In the genomic region with DNA sequence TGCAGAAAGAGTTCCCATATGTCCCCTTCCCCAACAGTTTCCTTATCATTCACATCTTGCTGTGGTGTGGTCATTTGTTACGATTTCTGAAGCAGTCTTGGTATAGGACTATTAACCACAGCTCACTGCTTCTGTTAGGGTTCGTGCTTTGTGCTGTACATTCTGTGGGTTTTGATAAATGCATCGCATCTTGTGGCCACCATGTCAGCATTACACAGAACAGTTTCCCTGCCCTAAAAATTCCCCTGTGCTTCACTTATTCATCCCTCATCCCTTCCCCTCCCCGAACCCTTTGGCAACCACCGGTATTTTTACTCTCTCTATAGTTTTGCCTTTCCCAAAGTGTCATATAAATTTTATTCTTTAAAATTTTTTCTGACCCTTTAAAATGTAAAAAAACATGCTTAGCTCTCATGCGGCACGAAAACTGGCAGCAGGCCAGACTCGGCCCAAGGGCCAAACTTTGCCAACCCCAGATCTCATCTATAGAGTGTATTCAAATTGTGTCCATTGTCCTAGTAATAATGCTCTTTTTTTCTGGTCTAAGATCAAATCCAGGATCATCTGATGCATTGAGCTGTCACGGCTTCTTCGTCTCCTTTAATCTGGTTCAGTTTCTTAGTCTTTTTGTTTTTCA, we compare ENCODE assay signal across 1 cellular context.
TF ChIP-seq lines count a peak whose summit lies in the region.

No MANE protein-coding gene starts in this region.

TF ChIP-seq in HEK293, 187 proteins besides CTCF, POLR2A, EP300 and RAD21 (continued from another document):
- TF ChIP-seq, protein P1, sequence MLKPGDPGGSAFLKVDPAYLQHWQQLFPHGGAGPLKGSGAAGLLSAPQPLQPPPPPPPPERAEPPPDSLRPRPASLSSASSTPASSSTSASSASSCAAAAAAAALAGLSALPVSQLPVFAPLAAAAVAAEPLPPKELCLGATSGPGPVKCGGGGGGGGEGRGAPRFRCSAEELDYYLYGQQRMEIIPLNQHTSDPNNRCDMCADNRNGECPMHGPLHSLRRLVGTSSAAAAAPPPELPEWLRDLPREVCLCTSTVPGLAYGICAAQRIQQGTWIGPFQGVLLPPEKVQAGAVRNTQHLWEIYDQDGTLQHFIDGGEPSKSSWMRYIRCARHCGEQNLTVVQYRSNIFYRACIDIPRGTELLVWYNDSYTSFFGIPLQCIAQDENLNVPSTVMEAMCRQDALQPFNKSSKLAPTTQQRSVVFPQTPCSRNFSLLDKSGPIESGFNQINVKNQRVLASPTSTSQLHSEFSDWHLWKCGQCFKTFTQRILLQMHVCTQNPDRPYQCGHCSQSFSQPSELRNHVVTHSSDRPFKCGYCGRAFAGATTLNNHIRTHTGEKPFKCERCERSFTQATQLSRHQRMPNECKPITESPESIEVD (tag by site-specific recombination; IDR thresholded peaks at IDR 0.05), result peak; percentile 51; the same call in 1 of the 2 replicates
- TF ChIP-seq ZNF544 (tag by site-specific recombination; IDR thresholded peaks at IDR 0.05), result no peak
- TF ChIP-seq ZNF549 (tag by site-specific recombination; IDR thresholded peaks at IDR 0.05), result no peak
- TF ChIP-seq SCRT2 (tag by site-specific recombination; IDR thresholded peaks at IDR 0.05), result no peak
- TF ChIP-seq RBAK (tag by site-specific recombination; IDR thresholded peaks at IDR 0.05), result no peak
